In the genomic region with DNA sequence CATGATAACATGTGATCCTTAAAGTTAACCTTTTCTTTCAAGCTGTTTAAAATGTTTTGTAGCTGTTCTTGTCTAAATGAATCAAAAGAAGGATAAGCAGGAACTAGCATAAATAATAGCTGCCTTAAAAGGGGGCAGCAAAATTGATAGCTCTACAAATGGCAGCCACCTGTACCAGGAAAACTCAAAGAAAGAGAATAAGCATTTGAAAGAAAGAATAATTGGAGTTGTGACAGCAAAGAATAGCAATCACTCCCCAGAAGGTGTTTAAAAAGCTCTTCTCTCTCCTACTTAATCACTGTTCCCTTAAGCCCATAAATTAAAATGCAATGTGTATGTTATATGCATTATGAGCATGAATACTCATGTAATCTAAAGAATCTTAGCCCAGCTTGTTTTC, we compare ENCODE assay signal across 19 cellular contexts.
"Had no signal": no experiment of that assay in that cellular context is flagged by ENCODE, and none has a peak within 500 bp of the region (broad histone marks: within the 10 kb centered on the region; RNA-seq: fewer than 3 reads in every experiment).

No MANE protein-coding gene starts in this region.

- DNase-seq: Kasumi-1, KG1, MV-4-11, NCI-H1048, NCI-H1105, NCI-H1436 treated with DMSO at 0.1 percent for 48 hours, NCI-H1694, NCI-H187 treated with DMSO at 0.1 percent for 48 hours, NCI-H2029 treated with DMSO at 0.1 percent for 48 hours, NCI-H2227 treated with DMSO at 0.1 percent for 48 hours, NCI-H524, NCI-H526 treated with DMSO at 0.1 percent for 48 hours, NCI-H774, Right ventricle myocardium superior, RPMI8226, SIG-M5 had no signal

- H3K27me3 ChIP-seq: SJSA1 had no signal

- H3K36me3 ChIP-seq: SJSA1 had no signal

- H3K4me3 ChIP-seq: SJSA1 had no signal

- H3K27ac ChIP-seq: SJSA1, SK-N-MC had no signal

- H3K9me3 ChIP-seq: SJSA1 had no signal

- FAIRE-seq: RCC 7860 had no signal
